24 cellular contexts compared by ENCODE assay signal in genomic region chr9:7240569-7241311, GRCh38.
DNase-seq lines count a peak whose midpoint lies in the region; ATAC-seq, FAIRE-seq and TF ChIP-seq lines count a peak whose summit lies in the region.
"Had no signal": no experiment of that assay in that cellular context is flagged by ENCODE, and none has a peak within 500 bp of the region (broad histone marks: within the 10 kb centered on the region; RNA-seq: fewer than 3 reads in every experiment).

No MANE protein-coding gene starts in this region.

- no peak overlapping the region for H3T11ph ChIP-seq in H9 (ENCODE audit: low read length)

- H3K4me2 ChIP-seq in H9 (ENCODE audit: insufficient read depth, insufficient read length, low read length) (peak overlapping the region; percentile 40), H1 (ENCODE audit: insufficient read depth in 1 of 2, low read depth in 2 of 2, low read length in 2 of 2) (peak overlapping the region; percentile 44 to 50)
- H3K4me2 ChIP-seq: BLaER1 treated with 17β-estradiol and CSF1 and Interleukin-3, amounts not matched to agents 10 nM and 100 nM had no signal

- no peak overlapping the region for H2BK12ac ChIP-seq in H9 (ENCODE audit: insufficient read length, low read depth, low read length)
- peak overlapping the region; percentile 95; the same call in 1 of the 2 replicates for H2BK12ac ChIP-seq in H1 (ENCODE audit: low read depth, low read length)

- H3K9me3 ChIP-seq in H9 (ENCODE audit: control insufficient read depth, low read depth, low read length) (no peaks in the 10 kb centered on the region), H1 (ENCODE audit: insufficient read depth in 2 of 2, low read depth in 1 of 2, low read length in 1 of 2) (no peaks in the 10 kb centered on the region), iPS-20b (ENCODE audit: insufficient read depth, low read depth, low read length) (no peaks in the 10 kb centered on the region)
- H3K9me3 ChIP-seq: HAP-1, SJSA1 had no signal

- H3K79me1 ChIP-seq in H9 (ENCODE audit: insufficient read depth, low read depth, low read length, poor library complexity, severe bottlenecking), result no peaks in the 10 kb centered on the region
- H3K79me1 ChIP-seq in H1 (ENCODE audit: low read depth, low read length), result no peaks in the 10 kb centered on the region

- POLR2A ChIA-PET in H1 (lab: Charles Lee; ENCODE audit: partially characterized antibody), result interaction anchor here (1.0 kb wide), 1 partner anchor 199 kb away, joined by 3 read pairs; no protein-coding TSS in a partner anchor

- H3K36me3 ChIP-seq in H1 (ENCODE audit: control insufficient read depth in 2 of 4, insufficient read depth in 4 of 4, low read length in 3 of 4), result no peaks in the 10 kb centered on the region
- no peaks in the 10 kb centered on the region for H3K36me3 ChIP-seq in iPS-20b (ENCODE audit: insufficient read depth, low read depth, low read length)
- H3K36me3 ChIP-seq: BLaER1 treated with 17β-estradiol and CSF1 and Interleukin-3, amounts not matched to agents 10 nM and 100 nM; HAP-1; SJSA1 had no signal

- CTCF ChIA-PET in H1 (lab: Charles Lee; ENCODE audit: partially characterized antibody), result interaction anchor here (0.6 to 1.6 kb wide), 5 partner anchors 8 to 238 kb away, joined by 3 to 6 read pairs (median 4); no protein-coding TSS in a partner anchor

- H4K8ac ChIP-seq in H9 (replicated peaks; ENCODE audit: insufficient read length, low read depth, low read length) (no peak overlapping the region), H1 (ENCODE audit: extremely low read depth, insufficient read depth, low read length) (no peak overlapping the region)

- peak overlapping the region; percentile 0 to 29; a peak in 2 of 5 replicates for H3K4me3 Mint-ChIP-seq in H9
- H3K4me3 Mint-ChIP-seq in activated naive CD8-positive, alpha-beta T cell treated with anti-CD3 and anti-CD28 coated beads for 36 hours, result no peak overlapping the region
- H3K4me3 Mint-ChIP-seq: CD4-positive, alpha-beta T cell; HFFc6 had no signal

- H2AK5ac ChIP-seq in H9 (ENCODE audit: insufficient read length, low read length), result no peak overlapping the region
- no peak overlapping the region; the same call in 1 of the 2 replicates for H2AK5ac ChIP-seq in H1 (ENCODE audit: low read depth, low read length)

- TF ChIP-seq RAD21 in H1 (IDR thresholded peaks at IDR 0.05 in 1 of 2, conservative IDR thresholded peaks at IDR 0.05 in 1 of 2; ENCODE audit: low read depth in 2 of 2, low read length in 2 of 2), result no peak

- H4K5ac ChIP-seq in H9 (ENCODE audit: insufficient read length, low read depth, low read length) (no peak overlapping the region), H1 (ENCODE audit: insufficient read length, low read depth, low read length) (peak overlapping the region; percentile 58)

- no peak overlapping the region for H3K23ac ChIP-seq in H9 (ENCODE audit: insufficient read length, low read depth, low read length)
- no peak overlapping the region for H3K23ac ChIP-seq in H1 (ENCODE audit: insufficient read length)

- H3K27me3 ChIP-seq in H9 (ENCODE audit: insufficient read depth, low read length), result no peaks in the 10 kb centered on the region
- no peaks in the 10 kb centered on the region for H3K27me3 ChIP-seq in H1 (replicated peaks in 1 of 4; ENCODE audit: control insufficient read depth in 3 of 4, extremely low read depth in 1 of 4, insufficient read depth in 3 of 4, low read length in 3 of 4)
- H3K27me3 ChIP-seq in iPS-20b (ENCODE audit: insufficient read depth, low read length), result no peaks in the 10 kb centered on the region
- H3K27me3 ChIP-seq: BLaER1 treated with 17β-estradiol and CSF1 and Interleukin-3, amounts not matched to agents 10 nM and 100 nM; SJSA1 had no signal

- no peaks in the 10 kb centered on the region for H3K27me3 Mint-ChIP-seq in H9 (ENCODE audit: low read depth)
- H3K27me3 Mint-ChIP-seq in activated naive CD8-positive, alpha-beta T cell treated with anti-CD3 and anti-CD28 coated beads for 36 hours, result peaks cover 4% of the 10 kb centered on the region
- H3K27me3 Mint-ChIP-seq: CD4-positive, alpha-beta T cell had no signal

- no peak overlapping the region for H3K18ac ChIP-seq in H9 (ENCODE audit: insufficient read length, low read depth, low read length)
- H3K18ac ChIP-seq in H1 (ENCODE audit: extremely low read depth, low read length), result peak overlapping the region; percentile 82

- H3K4ac ChIP-seq in H9 (ENCODE audit: low read depth, low read length) (no peak overlapping the region), H1 (replicated peaks; ENCODE audit: insufficient read length, low read depth, low read length) (peak overlapping the region; percentile 90)

- WGBS in H9 (ENCODE audit: extremely low coverage, insufficient read length, low lambda C conversion rate), result no CpG with 5 or more reads among the region's 5 CpGs
- 38% methylated on average over 5 of the region's 5 CpGs; no CpG with 5 or more reads in 1 of the 2 experiments for WGBS in H1 (ENCODE audit: extremely low coverage in 1 of 2, insufficient coverage in 1 of 2, insufficient read length in 1 of 2, insufficient replicate concordance in 2 of 2, low coverage in 1 of 2, low lambda C conversion rate in 2 of 2, missing lambda C conversion rate in 1 of 2), 2 experiments

- H3K14ac ChIP-seq in H9 (ENCODE audit: insufficient read depth, low read length) (no peak overlapping the region; the same call in 1 of the 2 replicates), H1 (ENCODE audit: insufficient read length) (no peak overlapping the region)

- H3K56ac ChIP-seq in H9 (ENCODE audit: insufficient read length, low read depth, low read length), result no peak overlapping the region
- no peak overlapping the region for H3K56ac ChIP-seq in H1 (replicated peaks; ENCODE audit: insufficient read length, low read depth, low read length)

- H3K4me1 ChIP-seq in H9 (ENCODE audit: insufficient read depth, low read length) (peaks cover 10% of the 10 kb centered on the region; the same call in 1 of the 2 replicates), H1 (replicated peaks in 1 of 4; ENCODE audit: control insufficient read depth in 3 of 4, insufficient read depth in 4 of 4, low read length in 3 of 4) (peaks cover 0 to 8% (median 6%) of the 10 kb centered on the region in 4 experiments; a peak in 3 of 7 replicates), iPS-20b (ENCODE audit: insufficient read depth, low read length) (peaks cover 17% of the 10 kb centered on the region; the same call in 1 of the 2 replicates)
- H3K4me1 ChIP-seq: HAP-1, SJSA1 had no signal

- no peak for ATAC-seq in HG03378 (IDR thresholded peaks at IDR 0.05; ENCODE audit: unreplicated experiment)
- ATAC-seq: PC-3 had no signal

- peak overlapping the region; percentile 93 to 97 (median 97) for H3K27ac Mint-ChIP-seq in H9
- no peak overlapping the region for H3K27ac Mint-ChIP-seq in activated naive CD8-positive, alpha-beta T cell treated with anti-CD3 and anti-CD28 coated beads for 36 hours
- H3K27ac Mint-ChIP-seq: CD4-positive, alpha-beta T cell; HFFc6 had no signal

- peak in 1 of 2 experiments; percentile 26; a peak in 1 of 3 replicates for TF ChIP-seq EP300 in H1 (IDR thresholded peaks at IDR 0.05; ENCODE audit: borderline replicate concordance in 1 of 2, low read depth in 2 of 2, low read length in 2 of 2)

- peaks cover 0 to 5% (median 0%) of the 10 kb centered on the region in 3 experiments; a peak in 4 of 7 replicates for H3K36me3 Mint-ChIP-seq in H9 (ENCODE audit: insufficient read depth in 1 of 3, low read depth in 3 of 3)
- H3K36me3 Mint-ChIP-seq in activated naive CD8-positive, alpha-beta T cell treated with anti-CD3 and anti-CD28 coated beads for 36 hours, result no peaks in the 10 kb centered on the region

- no peak overlapping the region for H3K9ac ChIP-seq in H9 (ENCODE audit: extremely low read depth, insufficient read length, low read length)
- no peak overlapping the region; a peak in 1 of 7 replicates for H3K9ac ChIP-seq in H1 (replicated peaks in 1 of 4; ENCODE audit: extremely low read depth in 1 of 4, low read depth in 3 of 4, low read length in 3 of 4)
- H3K9ac ChIP-seq in iPS-20b (ENCODE audit: low read depth, low read length), result peak overlapping the region; percentile 6; the same call in 1 of the 2 replicates
- H3K9ac ChIP-seq: BLaER1 treated with 17β-estradiol and CSF1 and Interleukin-3, amounts not matched to agents 10 nM and 100 nM had no signal

- no peaks in the 10 kb centered on the region for H3K23me2 ChIP-seq in H9 (ENCODE audit: insufficient read length, low read depth, low read length, poor library complexity, severe bottlenecking)
- H3K23me2 ChIP-seq in H1 (ENCODE audit: low read depth, low read length), result no peaks in the 10 kb centered on the region

- peak overlapping the region; percentile 44 for H2BK5ac ChIP-seq in H9 (ENCODE audit: insufficient read length, low read length)
- H2BK5ac ChIP-seq in H1 (ENCODE audit: low read depth, low read length), result peak overlapping the region; percentile 95

- TF ChIP-seq POLR2A in H1 (IDR thresholded peaks at IDR 0.05; ENCODE audit: control extremely low read depth in 1 of 2, low read depth in 2 of 2, low read length in 2 of 2), result no peak

- H2BK15ac ChIP-seq in H9 (ENCODE audit: low read depth, low read length), result no peak overlapping the region
- no peak overlapping the region for H2BK15ac ChIP-seq in H1 (ENCODE audit: low read length)

- H4K20me1 ChIP-seq in H9 (ENCODE audit: control insufficient read depth, insufficient read depth, insufficient read length) (no peaks in the 10 kb centered on the region), H1 (replicated peaks in 1 of 2; ENCODE audit: control insufficient read depth in 1 of 2, insufficient read depth in 2 of 2, low read length in 2 of 2) (no peaks in the 10 kb centered on the region)
- H4K20me1 ChIP-seq: BLaER1 treated with 17β-estradiol and CSF1 and Interleukin-3, amounts not matched to agents 10 nM and 100 nM had no signal

- no peak for DNase-seq in H9
- no peak for DNase-seq in H1 (ENCODE audit: low read depth in 1 of 2, low spot score in 2 of 2)
- no peak for DNase-seq in globus pallidus (ENCODE audit: low spot score)
- DNase-seq in cerebellum (ENCODE audit: low spot score), result no peak
- no peak for DNase-seq in activated naive CD8-positive, alpha-beta T cell treated with anti-CD3 and anti-CD28 coated beads for 36 hours
- DNase-seq: AML-193; CD4-positive, alpha-beta T cell; HFFc6; Karpas-422; NCI-H1092; NCI-H1417 treated with DMSO at 0.1 percent for 48 hours; NCI-H187; NCI-H2171 treated with DMSO at 0.1 percent for 48 hours; NCI-H345; NCI-H510A treated with DMSO at 0.1 percent for 48 hours; NCI-H774; PC-3 had no signal

- H3K79me2 ChIP-seq in H9 (ENCODE audit: insufficient read depth, low read length) (no peaks in the 10 kb centered on the region), H1 (ENCODE audit: control insufficient read depth in 1 of 2, insufficient read depth in 2 of 2, low read length in 2 of 2) (no peaks in the 10 kb centered on the region)

- H3K27ac ChIP-seq in H9 (ENCODE audit: insufficient read length, low read depth, low read length) (peak overlapping the region; percentile 67), H1 (ENCODE audit: low read depth, low read length) (peak overlapping the region; percentile 84; the same call in 1 of the 2 replicates), iPS-20b (ENCODE audit: low read length) (peak overlapping the region; percentile 7)
- H3K27ac ChIP-seq: BLaER1 treated with 17β-estradiol and CSF1 and Interleukin-3, amounts not matched to agents 10 nM and 100 nM; SJSA1 had no signal

- H2BK120ac ChIP-seq in H9 (ENCODE audit: low read depth, low read length, poor library complexity, severe bottlenecking) (no peak overlapping the region), H1 (replicated peaks; ENCODE audit: low read depth, low read length) (peak overlapping the region; percentile 89)

- peaks cover 3 to 5% of the 10 kb centered on the region in 2 experiments; a peak in 2 of 5 replicates for H3K9me3 Mint-ChIP-seq in H9
- peaks cover 4% of the 10 kb centered on the region for H3K9me3 Mint-ChIP-seq in activated naive CD8-positive, alpha-beta T cell treated with anti-CD3 and anti-CD28 coated beads for 36 hours
- H3K9me3 Mint-ChIP-seq: HFFc6 had no signal

- H4K91ac ChIP-seq in H9 (ENCODE audit: insufficient read length, low read depth, low read length), result no peak overlapping the region
- peak overlapping the region; percentile 97 for H4K91ac ChIP-seq in H1 (replicated peaks; ENCODE audit: insufficient read length, low read length)

- FAIRE-seq in H1 (lab: Jason Lieb, UNC), result peak; percentile 52
- FAIRE-seq: D721Med, GM18507 had no signal

- H3K4me3 ChIP-seq in H1 (ENCODE audit: extremely low read depth in 1 of 4, insufficient read depth in 2 of 4, low read depth in 3 of 4, low read length in 4 of 4) (peak overlapping the region in 1 of 4 experiments; percentile 37; a peak in 1 of 8 replicates), iPS-20b (ENCODE audit: low read length) (peak overlapping the region; percentile 38; the same call in 1 of the 2 replicates)
- H3K4me3 ChIP-seq: BLaER1 treated with 17β-estradiol and CSF1 and Interleukin-3, amounts not matched to agents 10 nM and 100 nM; HAP-1; SJSA1 had no signal

- H3K4me1 Mint-ChIP-seq in H9, result peaks cover 46 to 67% of the 10 kb centered on the region in 2 experiments
- H3K4me1 Mint-ChIP-seq in activated naive CD8-positive, alpha-beta T cell treated with anti-CD3 and anti-CD28 coated beads for 36 hours, result no peaks in the 10 kb centered on the region

- TF ChIP-seq CTCF in H9 (conservative IDR thresholded peaks at IDR 0.05), result no peak
- no peak for TF ChIP-seq CTCF in H1 (IDR thresholded peaks at IDR 0.05; ENCODE audit: control extremely low read depth in 1 of 3, insufficient read depth in 1 of 3, low read depth in 1 of 3, low read length in 3 of 3)

- H2BK20ac ChIP-seq in H9 (ENCODE audit: low read depth, low read length, poor library complexity, severe bottlenecking), result no peak overlapping the region
- H2BK20ac ChIP-seq in H1 (ENCODE audit: low read length), result peak overlapping the region; percentile 28; the same call in 1 of the 2 replicates

- no peak overlapping the region for H2AFZ ChIP-seq in H9 (ENCODE audit: low read length)
- 0 out of 2 replicates have a peak overlapping the region, but pooled peaks have one; percentile 61 for H2AFZ ChIP-seq in H1 (ENCODE audit: low read length)

Comparison
In these comparisons a context has a peak if more than half of its experiments do, and no peak if none do; other contexts are left out.
1. H3K27ac ChIP-seq: peak in every context shown above with its lines; median percentile 84 in H1; 67 in H9; 7 in iPS-20b.